In the genomic region with DNA sequence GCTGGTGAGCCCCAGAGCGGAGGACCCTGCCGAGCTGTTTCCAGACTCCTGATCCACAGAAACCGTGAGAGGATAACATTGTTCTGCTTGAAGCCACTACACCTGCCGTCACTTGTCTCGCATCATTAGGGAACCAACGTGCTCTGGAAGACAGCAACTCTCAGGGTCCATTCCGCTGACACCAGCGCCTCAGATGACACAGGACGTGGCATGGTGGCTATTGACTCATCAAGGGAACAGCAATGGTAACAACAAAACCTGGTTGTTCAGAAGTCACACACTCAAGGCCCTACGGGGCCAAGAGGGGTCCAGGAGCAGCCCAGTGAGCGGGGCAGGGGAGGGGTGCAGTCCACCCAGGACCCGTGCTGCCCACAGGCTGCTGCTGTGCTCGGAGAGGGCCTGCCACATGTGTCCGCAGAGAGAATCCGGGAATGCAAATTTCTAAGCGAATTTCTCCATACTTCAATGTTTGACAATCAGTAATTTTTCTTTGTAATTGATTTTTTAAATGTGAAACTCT, we compare ENCODE assay signal across 24 cellular contexts.
"Had no signal": no experiment of that assay in that cellular context is flagged by ENCODE, and none has a peak within 500 bp of the region (broad histone marks: within the 10 kb centered on the region; RNA-seq: fewer than 3 reads in every experiment).

No MANE protein-coding gene starts in this region.

- H3K9me3 ChIP-seq: heart right ventricle, left lung, mucosa of descending colon, suprapubic skin, transverse colon had no signal

- H3K9ac ChIP-seq: parathyroid adenoma had no signal

- FAIRE-seq: islet of Langerhans had no signal

- H2AFZ ChIP-seq: parathyroid adenoma had no signal

- ATAC-seq: foreskin keratinocyte; heart right ventricle; left cardiac atrium; left lung; mucosa of descending colon; natural killer cell treated with Interleukin-12 subunit alpha and Interleukin-12 subunit beta and Interleukin-15 and Interleukin-18, amount 100 ng/mL, for 72 hours; sciatic nerve; stimulated activated naive CD8-positive, alpha-beta T cell treated with anti-CD3 and anti-CD28 coated beads, Interleukin-15, amount 100 ng/mL, for 72 hours had no signal

- H3K79me2 ChIP-seq: parathyroid adenoma had no signal

- DNase-seq: dorsolateral prefrontal cortex; effector CD4-positive, alpha-beta T cell; foreskin keratinocyte; glutamatergic neuron; heart right ventricle; hippocampal formation; left cardiac atrium; left lung; mesenchymal stem cell; mucosa of descending colon; naive B cell; stimulated activated CD4-positive, alpha-beta T cell treated with anti-CD3 and anti-CD28 coated beads, Interleukin-12 subunit alpha, Interleukin-12 subunit beta, amount 100 ng/mL, for 4 hours; stimulated activated CD4-positive, alpha-beta T cell treated with anti-CD3 and anti-CD28 coated beads, Interleukin-1b, Interleukin-23, amount 100 ng/mL, for 48 hours; stimulated activated CD4-positive, alpha-beta T cell treated with anti-CD3 and anti-CD28 coated beads, Interleukin-4, amount 100 ng/mL, for 1 hour; stimulated activated CD8-positive, alpha-beta memory T cell treated with anti-CD3 and anti-CD28 coated beads, Interleukin-4, amount 100 ng/mL, for 48 hours; stimulated activated naive CD4-positive, alpha-beta T cell; stimulated activated naive CD8-positive, alpha-beta T cell treated with anti-CD3 and anti-CD28 coated beads, Interleukin-15, amount 100 ng/mL, for 72 hours; transverse colon had no signal

- H3K27me3 ChIP-seq: foreskin keratinocyte, heart right ventricle, left lung, suprapubic skin, transverse colon had no signal

- H3K27ac ChIP-seq: dorsolateral prefrontal cortex, foreskin keratinocyte, heart right ventricle, left lung, parathyroid adenoma, suprapubic skin, transverse colon had no signal

- H3K4me1 ChIP-seq: foreskin keratinocyte, heart right ventricle, left lung, parathyroid adenoma, suprapubic skin, transverse colon had no signal

- H3K4me3 ChIP-seq: dorsolateral prefrontal cortex, heart right ventricle, left lung, mucosa of descending colon, smooth muscle cell, suprapubic skin, transverse colon had no signal

- H3K36me3 ChIP-seq: heart right ventricle, left lung, suprapubic skin, transverse colon had no signal

- H3K4me2 ChIP-seq: smooth muscle cell had no signal
